ENCODE assay signal across 21 cellular contexts in the genomic region with DNA sequence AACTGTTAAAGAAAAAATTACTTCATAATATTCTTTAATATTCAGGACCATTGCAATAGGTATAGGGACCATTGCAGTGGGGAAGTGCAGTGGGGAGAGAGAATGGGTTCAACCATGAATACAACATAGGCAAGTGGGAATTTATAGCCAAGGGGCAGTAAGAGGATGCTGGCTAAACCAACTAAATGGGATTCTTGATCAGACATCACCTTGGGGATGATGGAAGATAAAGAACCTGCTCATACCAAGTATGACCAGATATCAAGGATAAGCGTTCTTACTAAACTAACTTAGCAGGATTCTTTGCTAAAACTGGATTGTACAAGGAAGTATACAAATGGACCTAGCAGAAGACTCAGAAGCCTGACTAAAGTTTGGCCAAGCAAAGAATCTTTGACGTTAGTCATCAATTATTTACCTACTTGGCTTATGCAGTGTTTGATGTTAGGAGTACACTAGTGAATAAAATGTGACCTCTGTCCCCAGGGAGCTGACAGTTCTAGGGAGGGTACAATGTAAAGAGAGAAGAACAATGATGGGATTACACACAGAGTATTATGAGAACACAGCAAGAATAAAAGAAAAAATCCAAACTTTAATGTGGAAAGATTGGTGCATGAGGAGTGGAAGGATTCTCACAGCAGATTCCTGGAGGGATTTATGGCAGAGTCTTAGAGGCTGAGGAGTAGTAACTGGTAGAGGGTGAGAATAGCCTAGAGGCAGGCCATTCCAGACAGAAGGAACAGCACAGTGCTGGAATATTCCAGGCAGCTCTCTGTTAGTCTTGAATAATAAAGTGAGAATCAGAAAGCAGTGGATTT. TPM values are rescaled to one million over a fixed set of nuclear protein-coding genes. Genes with fewer than 3 reads are reported as not detected.
DNase-seq lines count a peak whose midpoint lies in the region; ATAC-seq, FAIRE-seq and TF ChIP-seq lines count a peak whose summit lies in the region.
"Had no signal": no experiment of that assay in that cellular context is flagged by ENCODE, and none has a peak within 500 bp of the region (broad histone marks: within the 10 kb centered on the region; RNA-seq: fewer than 3 reads in every experiment).

No MANE protein-coding gene starts in this region.

- in situ Hi-C loops in transverse colon (cut with MboI; ENCODE audit: low pct_ligation_motif_present in 1 of 4, low pct_unique_long_range_greater_than_20kb in 1 of 4, low sequenced_read_pairs in 3 of 4), result no loop called here

- H3K4me1 Mint-ChIP-seq in astrocyte (ENCODE audit: low read depth, unreplicated experiment), result peaks cover 2% of the 10 kb centered on the region
- H3K4me1 Mint-ChIP-seq: activated CD4-positive, alpha-beta T cell treated with anti-CD3 and anti-CD28 coated beads, Interleukin-2, amount 10 ng/mL, durations not matched to agents 24 days and 14 days; CD4-positive, alpha-beta memory T cell had no signal

- H3K4me1 ChIP-seq in heart left ventricle (peaks cover 0 to 15% (median 0%) of the 10 kb centered on the region in 12 donors), astrocyte (ENCODE audit: insufficient read depth, low read length) (peaks cover 4% of the 10 kb centered on the region), transverse colon (peaks cover 6 to 27% (median 16%) of the 10 kb centered on the region in 4 donors), thyroid gland (no peaks in the 10 kb centered on the region)
- H3K4me1 ChIP-seq: gastrocnemius medialis, uterus had no signal

- peaks cover 0 to 5% (median 0%) of the 10 kb centered on the region in 12 donors for H3K9me3 ChIP-seq in heart left ventricle
- H3K9me3 ChIP-seq in astrocyte (ENCODE audit: insufficient read depth, low read depth, low read length), result no peaks in the 10 kb centered on the region
- no peaks in the 10 kb centered on the region for H3K9me3 ChIP-seq in transverse colon
- H3K9me3 ChIP-seq in thyroid gland, result no peaks in the 10 kb centered on the region
- H3K9me3 ChIP-seq: gastrocnemius medialis, uterus had no signal

- TF ChIP-seq CTCF in heart left ventricle (IDR thresholded peaks at IDR 0.05) (no peak), astrocyte (IDR thresholded peaks at IDR 0.05; ENCODE audit: insufficient read depth, low read depth, low read length) (no peak), transverse colon (IDR thresholded peaks at IDR 0.05) (no peak), thyroid gland (IDR thresholded peaks at IDR 0.05) (no peak)

- intact Hi-C loops in heart left ventricle (cut with DNase I), result loop anchor here in 2 of 10 donors (5.0 to 10.0 kb wide), 2 partner anchors 34 to 204 kb away; no protein-coding TSS in a partner anchor
- intact Hi-C loops in left cardiac atrium (cut with DNase I), result loop anchor here in 1 of 2 donors (2.0 kb wide), 1 partner anchor 34 kb away; no protein-coding TSS in a partner anchor
- intact Hi-C loops in transverse colon (cut with DNase I; ENCODE audit: low total_unique reads), result no loop called here
- intact Hi-C loops in thyroid gland (cut with DNase I), result no loop called here

- peak; percentile 66 for FAIRE-seq in astrocyte (lab: Jason Lieb, UNC)

- peaks cover 3% of the 10 kb centered on the region for H3K9me3 Mint-ChIP-seq in astrocyte (ENCODE audit: unreplicated experiment)
- H3K9me3 Mint-ChIP-seq: activated CD4-positive, alpha-beta T cell treated with anti-CD3 and anti-CD28 coated beads, Interleukin-2, amount 10 ng/mL, durations not matched to agents 24 days and 14 days had no signal

- H4K20me1 ChIP-seq in astrocyte (ENCODE audit: insufficient read depth, low read length), result no peaks in the 10 kb centered on the region

- peak overlapping the region in 6 of 12 donors; percentile 16 to 71 (median 46) for H3K27ac ChIP-seq in heart left ventricle
- H3K27ac ChIP-seq in astrocyte (ENCODE audit: low read depth, low read length), result no peak overlapping the region
- H3K27ac ChIP-seq in transverse colon, result peak overlapping the region; percentile 83 to 86 (median 86)
- no peak overlapping the region for H3K27ac ChIP-seq in thyroid gland
- H3K27ac ChIP-seq: gastrocnemius medialis had no signal

- no peak for TF ChIP-seq EP300 in transverse colon (IDR thresholded peaks at IDR 0.05; ENCODE audit: low read depth)

- peak overlapping the region; percentile 3 for H3K4me2 ChIP-seq in astrocyte (ENCODE audit: low read length)

- H3K4me3 Mint-ChIP-seq in astrocyte (ENCODE audit: unreplicated experiment), result no peak overlapping the region
- H3K4me3 Mint-ChIP-seq: activated CD4-positive, alpha-beta T cell treated with anti-CD3 and anti-CD28 coated beads, Interleukin-2, amount 10 ng/mL, durations not matched to agents 24 days and 14 days; brain; CD4-positive, alpha-beta memory T cell had no signal

- TF ChIP-seq POLR2A in heart left ventricle (IDR thresholded peaks at IDR 0.05) (no peak), transverse colon (IDR thresholded peaks at IDR 0.05) (no peak), thyroid gland (IDR thresholded peaks at IDR 0.05) (no peak)

- H3K27me3 Mint-ChIP-seq in astrocyte (ENCODE audit: low read depth, unreplicated experiment), result no peaks in the 10 kb centered on the region

- H3K27ac Mint-ChIP-seq in astrocyte (ENCODE audit: unreplicated experiment), result no peak overlapping the region
- H3K27ac Mint-ChIP-seq: activated CD4-positive, alpha-beta T cell treated with anti-CD3 and anti-CD28 coated beads, Interleukin-2, amount 10 ng/mL, durations not matched to agents 24 days and 14 days; CD4-positive, alpha-beta memory T cell had no signal

- WGBS in heart left ventricle, 4 donors, result 74 to 81% (median 78%) methylated on average over 2 of the region's 2 CpGs
- WGBS in transverse colon (ENCODE audit: low coverage in 1 of 2), 2 donors, result 54 to 83% methylated on average over 1 to 2 of the region's 2 CpGs
- 76 to 78% methylated on average over 2 of the region's 2 CpGs for WGBS in thyroid gland, 2 donors

- no peak overlapping the region for H3K4me3 ChIP-seq in heart left ventricle
- H3K4me3 ChIP-seq in astrocyte (ENCODE audit: insufficient read depth, low read depth, low read length), result no peak overlapping the region
- no peak overlapping the region for H3K4me3 ChIP-seq in transverse colon
- H3K4me3 ChIP-seq in thyroid gland (replicated peaks in 1 of 3), result no peak overlapping the region
- H3K4me3 ChIP-seq: gastrocnemius medialis, uterus had no signal

- H3K27me3 ChIP-seq in heart left ventricle, result no peaks in the 10 kb centered on the region
- no peaks in the 10 kb centered on the region for H3K27me3 ChIP-seq in astrocyte (ENCODE audit: insufficient read depth, low read length)
- no peaks in the 10 kb centered on the region for H3K27me3 ChIP-seq in transverse colon
- no peaks in the 10 kb centered on the region for H3K27me3 ChIP-seq in thyroid gland
- H3K27me3 ChIP-seq: gastrocnemius medialis, uterus had no signal

- H3K9ac ChIP-seq in astrocyte (ENCODE audit: low read length), result no peak overlapping the region

- no peaks in the 10 kb centered on the region for H3K36me3 ChIP-seq in heart left ventricle
- H3K36me3 ChIP-seq in astrocyte (ENCODE audit: insufficient read depth, low read length), result no peaks in the 10 kb centered on the region
- no peaks in the 10 kb centered on the region for H3K36me3 ChIP-seq in transverse colon
- no peaks in the 10 kb centered on the region for H3K36me3 ChIP-seq in thyroid gland
- H3K36me3 ChIP-seq: gastrocnemius medialis, uterus had no signal

- no peaks in the 10 kb centered on the region for H3K79me2 ChIP-seq in astrocyte (ENCODE audit: insufficient read depth, low read length)

- ATAC-seq in heart left ventricle (peak in 3 of 4 donors; percentile 31 to 39 (median 33)), left cardiac atrium (no peak), GM18870 (IDR thresholded peaks at IDR 0.05; ENCODE audit: unreplicated experiment) (no peak)
- ATAC-seq: gastrocnemius medialis; stimulated activated naive CD8-positive, alpha-beta T cell treated with anti-CD3 and anti-CD28 coated beads, Interleukin-15, Interleukin-2, amounts not matched to agents 100 U/mL and 50 U/mL, for 24 hours had no signal

- H3K36me3 Mint-ChIP-seq in astrocyte (ENCODE audit: low read depth, unreplicated experiment), result no peaks in the 10 kb centered on the region
- H3K36me3 Mint-ChIP-seq: brain; CD4-positive, alpha-beta memory T cell had no signal

- no peak for DNase-seq in heart left ventricle
- DNase-seq in left cardiac atrium, result no peak
- no peak for DNase-seq in astrocyte (ENCODE audit: low read depth)
- peak; percentile 76 for DNase-seq in kidney tubule cell (ENCODE audit: low spot score)
- peak; percentile 29 for DNase-seq in transverse colon
- DNase-seq in NCI-H446 treated with DMSO at 0.1 percent for 48 hours (lab: John Stamatoyannopoulos, UW), result no peak
- no peak for DNase-seq in thyroid gland
- DNase-seq: ACHN; activated CD4-positive, alpha-beta T cell treated with anti-CD3 and anti-CD28 coated beads, Interleukin-2, amount 10 ng/mL, durations not matched to agents 24 days and 14 days; activated naive CD4-positive, alpha-beta T cell treated with anti-CD3 and anti-CD28 coated beads, Interleukin-2, amount 50 U/mL, for 16 hours; CD4-positive, alpha-beta memory T cell; effector CD4-positive, alpha-beta T cell; gastrocnemius medialis; Karpas-422; NCI-H1417 treated with DMSO at 0.1 percent for 48 hours; NCI-H2227 treated with DMSO at 0.1 percent for 48 hours; SHP77 treated with DMSO at 0.1 percent for 48 hours; stimulated activated naive CD8-positive, alpha-beta T cell treated with anti-CD3 and anti-CD28 coated beads, Interleukin-15, Interleukin-2, amounts not matched to agents 100 U/mL and 50 U/mL, for 24 hours; uterus had no signal

- no peak overlapping the region for H2AFZ ChIP-seq in astrocyte (ENCODE audit: low read depth, low read length)

RNA-seq across cellular contexts. Expression of gene MYOZ2, which starts 54.7 kb away (rescaled TPM):
- total RNA-seq in heart left ventricle (1,000 to 10,000 TPM in 1 of 9 donors, 100 to 1,000 TPM in 8; 466 to 1,072 (median 885) TPM), left cardiac atrium (100 to 1,000 TPM; 523 to 547 TPM), astrocyte (0.24 and 1.1 TPM in 2 replicates), transverse colon (under 1 TPM in 2 of 4 donors, not detected in 2; 0.27 to 0.32 TPM), thyroid gland (not detected)
- polyA plus RNA-seq in heart left ventricle, result 100 to 1,000 TPM; 592 to 872 TPM
- total RNA-seq: activated CD4-positive, alpha-beta T cell treated with anti-CD3 and anti-CD28 coated beads, Interleukin-2, amount 10 ng/mL, durations not matched to agents 24 days and 14 days; CD4-positive, alpha-beta memory T cell had no signal
- polyA plus RNA-seq: CD4-positive, alpha-beta memory T cell had no signal

Comparison
In these comparisons a context has a peak if more than half of its experiments do, and no peak if none do; other contexts are left out.
1. ATAC-seq: peak in heart left ventricle (3 of 4); none in left cardiac atrium (0 of 2) and GM18870 (single experiment).
2. DNase-seq: peak in kidney tubule cell (single experiment) and transverse colon (single experiment); none in heart left ventricle (0 of 5), left cardiac atrium (single experiment), astrocyte (single experiment), NCI-H446 treated with DMSO at 0.1 percent for 48 hours (single experiment) and thyroid gland (0 of 2).
3. H3K27ac ChIP-seq: peak in transverse colon (4 of 4); none in astrocyte (single experiment) and thyroid gland (0 of 3).
4. RNA of gene MYOZ2, which starts 54.7 kb away (total RNA-seq): 466 to 1,072 TPM in heart left ventricle and 523 to 547 TPM in left cardiac atrium; 0.24 to 1.1 TPM in astrocyte, 0.27 to 0.32 TPM in transverse colon and not detected in thyroid gland; every median in the first group is over 100 times any median in the second.